Comparison of ENCODE assay signal across 16 cellular contexts in the genomic region with DNA sequence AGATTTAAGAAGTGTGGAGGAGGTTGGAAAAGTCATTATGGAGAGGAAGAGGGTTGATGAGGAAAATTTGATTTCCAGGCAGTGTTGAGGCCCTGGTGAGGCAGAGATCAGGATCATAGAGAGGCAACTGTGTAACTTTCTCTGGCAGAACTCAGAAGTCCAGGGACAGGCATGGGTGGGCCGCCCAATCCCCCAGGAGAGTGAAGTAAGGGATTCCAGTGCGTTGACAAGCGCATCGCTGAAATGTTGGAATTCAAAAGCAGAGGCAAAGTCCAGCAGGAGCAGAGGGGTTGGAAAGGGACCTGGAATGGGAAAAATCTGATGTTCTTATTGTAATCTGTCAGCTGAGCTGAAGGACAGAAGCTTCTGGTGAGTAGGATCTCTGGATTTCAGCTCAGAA.
A peak's percentile ranks its signal among the peaks of the same experiment; 100 is the strongest.
DNase-seq lines count a peak whose midpoint lies in the region; ATAC-seq lines count a peak whose summit lies in the region.
"Had no signal": no experiment of that assay in that cellular context is flagged by ENCODE, and none has a peak within 500 bp of the region (broad histone marks: within the 10 kb centered on the region; RNA-seq: fewer than 3 reads in every experiment).

No MANE protein-coding gene starts in this region.

- ATAC-seq in activated T-cell treated with anti-CD3 and anti-CD28 coated beads, Interleukin-2, amount 50 U/mL, for 72 hours (replicated peaks in 1 of 2): no peak
- ATAC-seq in activated CD8-positive, alpha-beta T cell treated with anti-CD3 and anti-CD28 coated beads, Interleukin-2, amount 10 ng/mL, durations not matched to agents 7 days and 5 days: no peak
- ATAC-seq: HCT116, left lobe of liver had no signal

- peak overlapping the region in 1 of 2 donors; percentile 15 for H3K4me3 Mint-ChIP-seq in activated T-cell treated with anti-CD3 and anti-CD28 coated beads, Interleukin-2, amount 50 U/mL, for 72 hours
- H3K4me3 Mint-ChIP-seq in activated CD8-positive, alpha-beta T cell treated with anti-CD3 and anti-CD28 coated beads, Interleukin-2, amount 10 ng/mL, durations not matched to agents 7 days and 5 days: no peak overlapping the region

- CTCF ChIA-PET in activated CD8-positive, alpha-beta T cell treated with anti-CD3 and anti-CD28 coated beads, Interleukin-2, amount 10 ng/mL, durations not matched to agents 7 days and 5 days (lab: Charles Lee): no interaction called here

- no peaks in the 10 kb centered on the region for H3K27me3 ChIP-seq in layer of hippocampus (ENCODE audit: control insufficient read depth, insufficient read depth, low read length)
- H3K27me3 ChIP-seq: cardiac muscle cell, tibial artery had no signal

- no peak for DNase-seq in activated T-cell treated with anti-CD3 and anti-CD28 coated beads, Interleukin-2, amount 50 U/mL, for 72 hours
- no peak for DNase-seq in activated T-cell treated with anti-CD3 and anti-CD28 coated beads for 4 hours
- no peak for DNase-seq in activated CD8-positive, alpha-beta T cell treated with anti-CD3 and anti-CD28 coated beads, Interleukin-2, amount 10 ng/mL, durations not matched to agents 7 days and 5 days
- DNase-seq in substantia nigra (lab: John Stamatoyannopoulos, UW): no peak
- DNase-seq in COLO829 (ENCODE audit: low spot score): no peak
- DNase-seq in cortex of kidney (lab: John Stamatoyannopoulos, UW): no peak
- DNase-seq in KBM-7: no peak
- DNase-seq: activated CD4-positive, alpha-beta T cell treated with anti-CD3 and anti-CD28 coated beads, Interleukin-2, amount 50 U/mL, for 48 hours; GF-D8; SHP77; stimulated activated CD4-positive, alpha-beta T cell treated with anti-CD3 and anti-CD28 coated beads, Interleukin-15, amount 100 ng/mL, for 24 hours; tibial artery had no signal

- peak overlapping the region; percentile 99 for H3K27ac ChIP-seq in layer of hippocampus (ENCODE audit: low read depth, low read length)
- peak overlapping the region; percentile 100 for H3K27ac ChIP-seq in substantia nigra (ENCODE audit: low read depth, low read length, poor library complexity, severe bottlenecking)
- H3K27ac ChIP-seq: cardiac muscle cell, tibial artery had no signal

- POLR2A ChIA-PET in activated CD8-positive, alpha-beta T cell treated with anti-CD3 and anti-CD28 coated beads, Interleukin-2, amount 10 ng/mL, durations not matched to agents 7 days and 5 days (lab: Charles Lee): interaction anchor here (0.9 kb wide), 1 partner anchor 37 kb away, joined by 3 read pairs; no protein-coding TSS in a partner anchor

- in situ Hi-C loops in KBM-7 (cut with MboI; ENCODE audit: low pct_unique_long_range_greater_than_20kb, low sequenced_read_pairs): no loop called here

- peaks cover 4 to 5% of the 10 kb centered on the region in 2 donors for H3K9me3 Mint-ChIP-seq in activated T-cell treated with anti-CD3 and anti-CD28 coated beads, Interleukin-2, amount 50 U/mL, for 72 hours
- H3K9me3 Mint-ChIP-seq in activated CD8-positive, alpha-beta T cell treated with anti-CD3 and anti-CD28 coated beads, Interleukin-2, amount 10 ng/mL, durations not matched to agents 7 days and 5 days (ENCODE audit: insufficient read depth): peaks cover 14% of the 10 kb centered on the region

- H3K4me1 Mint-ChIP-seq in activated T-cell treated with anti-CD3 and anti-CD28 coated beads, Interleukin-2, amount 50 U/mL, for 72 hours (ENCODE audit: low read depth): peaks cover 100% of the 10 kb centered on the region
- H3K4me1 Mint-ChIP-seq in activated CD8-positive, alpha-beta T cell treated with anti-CD3 and anti-CD28 coated beads, Interleukin-2, amount 10 ng/mL, durations not matched to agents 7 days and 5 days (ENCODE audit: low read depth): peaks cover 89% of the 10 kb centered on the region

- H3K36me3 Mint-ChIP-seq in activated T-cell treated with anti-CD3 and anti-CD28 coated beads, Interleukin-2, amount 50 U/mL, for 72 hours (ENCODE audit: insufficient read depth in 2 of 2): peaks cover 17 to 32% of the 10 kb centered on the region in 2 donors
- H3K36me3 Mint-ChIP-seq in activated CD8-positive, alpha-beta T cell treated with anti-CD3 and anti-CD28 coated beads, Interleukin-2, amount 10 ng/mL, durations not matched to agents 7 days and 5 days (ENCODE audit: low read depth): peaks cover 82% of the 10 kb centered on the region

- H3K27ac Mint-ChIP-seq in activated T-cell treated with anti-CD3 and anti-CD28 coated beads, Interleukin-2, amount 50 U/mL, for 72 hours: peak overlapping the region; percentile 69
- H3K27ac Mint-ChIP-seq in activated CD8-positive, alpha-beta T cell treated with anti-CD3 and anti-CD28 coated beads, Interleukin-2, amount 10 ng/mL, durations not matched to agents 7 days and 5 days: peak overlapping the region; percentile 51

- H3K27me3 Mint-ChIP-seq in activated T-cell treated with anti-CD3 and anti-CD28 coated beads, Interleukin-2, amount 50 U/mL, for 72 hours (ENCODE audit: low read depth): no peaks in the 10 kb centered on the region
- no peaks in the 10 kb centered on the region for H3K27me3 Mint-ChIP-seq in activated CD8-positive, alpha-beta T cell treated with anti-CD3 and anti-CD28 coated beads, Interleukin-2, amount 10 ng/mL, durations not matched to agents 7 days and 5 days (ENCODE audit: low read depth)
